In genomic region chr12:67354322-67354721, GRCh38 we compare ENCODE assay signal across 1 cellular context.
TF ChIP-seq lines count a peak whose summit lies in the region.

No MANE protein-coding gene starts in this region.

TF ChIP-seq in SK-N-SH treated with all-trans-retinoic acid at 6 μM for 48 hours, 23 proteins besides CTCF, POLR2A, EP300 and RAD21 (continued from another document):
- TF ChIP-seq CREB5 (CRISPR knock-in tag; IDR thresholded peaks at IDR 0.05; ENCODE audit: low read depth) (no peak), GLIS3 (CRISPR knock-in tag; IDR thresholded peaks at IDR 0.05) (no peak)
TF ChIP-seq in SK-N-SH treated with all-trans-retinoic acid at 6 μM for 48 hours: peak in this region for 0.
